ENCODE assay signal across 27 cellular contexts in genomic region chr4:25410820-25411529, GRCh38.
"Had no signal": no experiment of that assay in that cellular context is flagged by ENCODE, and none has a peak within 500 bp of the region (broad histone marks: within the 10 kb centered on the region; RNA-seq: fewer than 3 reads in every experiment).

No MANE protein-coding gene starts in this region.

- H3K27me3 ChIP-seq: hepatocyte, left lung, ovary, sigmoid colon, spleen, tibial nerve, uterus had no signal

- H3K4me2 ChIP-seq: hepatocyte had no signal

- H3K79me2 ChIP-seq: hepatocyte had no signal

- H3K4me1 ChIP-seq: left lung, prostate gland, spleen, tibial nerve, uterus had no signal

- H3K36me3 ChIP-seq: ovary, uterus had no signal

- H3K9me3 Mint-ChIP-seq: mesothelial cell of epicardium; naive B cell; natural killer cell treated with Interleukin-12 subunit alpha and Interleukin-12 subunit beta and Interleukin-15 and Interleukin-18, amount 100 ng/mL, for 72 hours; stimulated activated memory B cell treated with anti-CD40 and anti-IgM and Interleukin-4, amounts not matched to agents 10 μg/mL and 1 μg/mL and 100 μg/mL, for 72 hours; stimulated activated naive CD8-positive, alpha-beta T cell treated with anti-CD3 and anti-CD28 coated beads, Interleukin-15, amount 100 ng/mL, for 72 hours; type B pancreatic cell had no signal

- H3K27ac Mint-ChIP-seq: mesothelial cell of epicardium; stimulated activated memory B cell treated with anti-CD40 and anti-IgM and Interleukin-4, amounts not matched to agents 10 μg/mL and 1 μg/mL and 100 μg/mL, for 72 hours; stimulated activated naive CD8-positive, alpha-beta T cell treated with anti-CD3 and anti-CD28 coated beads, Interleukin-15, amount 100 ng/mL, for 72 hours; type B pancreatic cell had no signal

- H2AFZ ChIP-seq: hepatocyte had no signal

- H3K9me3 ChIP-seq: left lung, ovary, prostate gland, sigmoid colon, spleen, tibial nerve, uterus had no signal

- DNase-seq: islet precursor cell; left lung; mesendoderm; naive B cell; ovary; posterior cingulate gyrus; retina; right cardiac atrium; sigmoid colon; small intestine; spleen; stimulated activated CD4-positive, alpha-beta T cell treated with anti-CD3 and anti-CD28 coated beads, Interleukin-1b, Interleukin-23, amount 100 ng/mL, for 48 hours; stimulated activated CD4-positive, alpha-beta T cell treated with anti-CD3 and anti-CD28 coated beads, Interleukin-2, amount 100 ng/mL, for 48 hours; stimulated activated CD4-positive, alpha-beta T cell treated with anti-CD3 and anti-CD28 coated beads, Interleukin-4, amount 100 ng/mL, for 4 hours; stimulated activated CD8-positive, alpha-beta memory T cell treated with anti-CD3 and anti-CD28 coated beads, Interleukin-4, amount 100 ng/mL, for 48 hours; stimulated activated naive CD4-positive, alpha-beta T cell treated with Interleukin-2 at 50 U/mL for 16 hours; stimulated activated naive CD8-positive, alpha-beta T cell treated with anti-CD3 and anti-CD28 coated beads, Interleukin-15, amount 100 ng/mL, for 72 hours; substantia nigra; uterus had no signal

- H3K27me3 Mint-ChIP-seq: naive B cell; natural killer cell treated with Interleukin-12 subunit alpha and Interleukin-12 subunit beta and Interleukin-15 and Interleukin-18, amount 100 ng/mL, for 72 hours; stimulated activated memory B cell treated with anti-CD40 and anti-IgM and Interleukin-4, amounts not matched to agents 10 μg/mL and 1 μg/mL and 100 μg/mL, for 72 hours; stimulated activated naive CD8-positive, alpha-beta T cell treated with anti-CD3 and anti-CD28 coated beads, Interleukin-15, amount 100 ng/mL, for 72 hours; type B pancreatic cell had no signal

- H3K4me3 Mint-ChIP-seq: mesothelial cell of epicardium; naive B cell; natural killer cell treated with Interleukin-12 subunit alpha and Interleukin-12 subunit beta and Interleukin-15 and Interleukin-18, amount 100 ng/mL, for 72 hours; stimulated activated memory B cell treated with anti-CD40 and anti-IgM and Interleukin-4, amounts not matched to agents 10 μg/mL and 1 μg/mL and 100 μg/mL, for 72 hours; stimulated activated naive CD8-positive, alpha-beta T cell treated with anti-CD3 and anti-CD28 coated beads, Interleukin-15, amount 100 ng/mL, for 72 hours; type B pancreatic cell had no signal

- H3K27ac ChIP-seq: hepatocyte, left lung, ovary, prostate gland, sigmoid colon, spleen, tibial nerve, uterus had no signal

- FAIRE-seq: small intestine had no signal

- ATAC-seq: left lung; natural killer cell treated with Interleukin-12 subunit alpha and Interleukin-12 subunit beta and Interleukin-15 and Interleukin-18, amount 100 ng/mL, for 72 hours; right cardiac atrium; stimulated activated memory B cell treated with anti-CD40 and anti-IgM and Interleukin-4, amounts not matched to agents 10 μg/mL and 1 μg/mL and 100 μg/mL, for 72 hours; stimulated activated naive CD8-positive, alpha-beta T cell treated with anti-CD3 and anti-CD28 coated beads, Interleukin-15, amount 100 ng/mL, for 72 hours had no signal

- H3K4me1 Mint-ChIP-seq: mesothelial cell of epicardium; naive B cell; stimulated activated memory B cell treated with anti-CD40 and anti-IgM and Interleukin-4, amounts not matched to agents 10 μg/mL and 1 μg/mL and 100 μg/mL, for 72 hours; stimulated activated naive CD8-positive, alpha-beta T cell treated with anti-CD3 and anti-CD28 coated beads, Interleukin-15, amount 100 ng/mL, for 72 hours had no signal

- H3K4me3 ChIP-seq: hepatocyte, left lung, lung, ovary, prostate gland, sigmoid colon, spleen, tibial nerve, uterus had no signal
